16 cellular contexts compared by ENCODE assay signal in the genomic region with DNA sequence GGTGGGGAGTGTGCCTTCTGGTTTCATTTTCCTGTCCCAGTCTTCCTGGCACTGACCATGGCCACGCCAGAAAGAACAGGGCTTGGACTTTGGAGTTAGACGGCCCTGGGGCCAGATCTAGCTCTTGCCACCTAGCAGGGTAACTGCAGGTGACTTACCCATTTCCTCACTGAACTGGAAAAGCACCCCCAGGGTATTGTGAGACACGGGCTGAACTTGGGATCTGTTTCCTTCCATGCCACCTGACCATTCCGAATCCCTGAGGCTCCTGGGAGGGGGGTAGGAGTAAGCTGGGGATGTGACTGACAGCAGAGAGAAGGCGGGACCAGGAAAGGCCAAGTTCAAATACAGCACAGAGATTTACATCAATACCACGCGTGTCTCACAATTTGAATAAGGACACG. TPM values are rescaled to one million over a fixed set of nuclear protein-coding genes. Genes with fewer than 3 reads are reported as not detected.
A peak's percentile ranks its signal among the peaks of the same experiment; 100 is the strongest.
DNase-seq lines count a peak whose midpoint lies in the region; TF ChIP-seq lines count a peak whose summit lies in the region.
"Had no signal": no experiment of that assay in that cellular context is flagged by ENCODE, and none has a peak within 500 bp of the region (broad histone marks: within the 10 kb centered on the region; RNA-seq: fewer than 3 reads in every experiment).

No MANE protein-coding gene starts in this region.

- peaks cover 90% of the 10 kb centered on the region for H3K36me3 ChIP-seq in DOHH2 (ENCODE audit: control insufficient read depth, low read length)
- peaks cover 57 to 71% of the 10 kb centered on the region in 2 donors for H3K36me3 ChIP-seq in duodenal mucosa (ENCODE audit: control insufficient read depth in 1 of 2, insufficient read depth in 2 of 2, low read length in 2 of 2)
- H3K36me3 ChIP-seq in PC-9 (ENCODE audit: low read depth) = peaks cover 23% of the 10 kb centered on the region

- H3K9me3 ChIP-seq in DOHH2 (ENCODE audit: control insufficient read depth, insufficient read depth, low read length) (no peaks in the 10 kb centered on the region), duodenal mucosa (ENCODE audit: control insufficient read depth in 1 of 2, low read length in 2 of 2) (no peaks in the 10 kb centered on the region), PC-9 (ENCODE audit: insufficient read depth, low read depth) (no peaks in the 10 kb centered on the region)
- H3K9me3 ChIP-seq: suprapubic skin had no signal

- H3K4me2 ChIP-seq in DOHH2 (ENCODE audit: low read length) (no peak overlapping the region), PC-9 (no peak overlapping the region)

- intact Hi-C loops in PC-9 (cut with micrococcal nuclease; ENCODE audit: unreplicated experiment) = no loop called here

- H3K79me2 ChIP-seq in DOHH2 (ENCODE audit: control insufficient read depth, low read length) (peaks cover 12% of the 10 kb centered on the region), PC-9 (ENCODE audit: low read depth) (peaks cover 11% of the 10 kb centered on the region)

- H2AFZ ChIP-seq in PC-9 = no peak overlapping the region

- H3K27me3 ChIP-seq in DOHH2 (ENCODE audit: control insufficient read depth, low read length) (no peaks in the 10 kb centered on the region), duodenal mucosa (ENCODE audit: control insufficient read depth in 1 of 2, insufficient read depth in 2 of 2, low read length in 2 of 2) (no peaks in the 10 kb centered on the region), PC-9 (ENCODE audit: insufficient read depth, low read depth) (no peaks in the 10 kb centered on the region)
- H3K27me3 ChIP-seq: suprapubic skin had no signal

- H3K9me2 ChIP-seq in DOHH2 (replicated peaks; ENCODE audit: control insufficient read depth, low read length) = no peaks in the 10 kb centered on the region
- no peaks in the 10 kb centered on the region for H3K9me2 ChIP-seq in PC-9 (ENCODE audit: insufficient read depth)

- TF ChIP-seq CTCF in DOHH2 (IDR thresholded peaks at IDR 0.05; ENCODE audit: low read depth, low read length, poor library complexity, severe bottlenecking) (no peak), nephron (IDR thresholded peaks at IDR 0.05; ENCODE audit: unreplicated experiment in 3 of 3) (no peak), PC-9 (conservative IDR thresholded peaks at IDR 0.05) (no peak)

- H3K4me3 ChIP-seq in DOHH2 (ENCODE audit: low read length) (no peak overlapping the region), duodenal mucosa (ENCODE audit: low read depth in 1 of 2, low read length in 2 of 2) (peak overlapping the region in 1 of 2 donors; percentile 17), PC-9 (no peak overlapping the region)
- H3K4me3 ChIP-seq: lung, suprapubic skin had no signal

- peaks cover 16% of the 10 kb centered on the region; the same call in 1 of the 2 replicates for H4K20me1 ChIP-seq in DOHH2 (ENCODE audit: control insufficient read depth, insufficient read depth, low read depth, low read length)
- peaks cover 59% of the 10 kb centered on the region for H4K20me1 ChIP-seq in PC-9 (ENCODE audit: insufficient read depth)

- H3K27ac ChIP-seq in DOHH2 (ENCODE audit: low read depth, low read length) (peak overlapping the region; percentile 3; the same call in 1 of the 2 replicates), duodenal mucosa (ENCODE audit: low read depth, low read length) (peak overlapping the region; percentile 45), PC-9 (no peak overlapping the region)
- H3K27ac ChIP-seq: suprapubic skin had no signal

- H3K4me1 ChIP-seq in DOHH2 (ENCODE audit: control insufficient read depth, low read length) (peaks cover 6% of the 10 kb centered on the region), duodenal mucosa (ENCODE audit: control insufficient read depth in 1 of 2, insufficient read depth in 2 of 2, low read length in 2 of 2) (peaks cover 49 to 70% of the 10 kb centered on the region in 2 donors), PC-9 (replicated peaks; ENCODE audit: insufficient read depth) (no peaks in the 10 kb centered on the region)

- POLR2A ChIA-PET in PC-9 (lab: Charles Lee; ENCODE audit: unreplicated experiment) = interaction anchor here (0.6 to 0.7 kb wide), 2 partner anchors 11 to 64 kb away, joined by 4 to 5 read pairs; no protein-coding TSS in a partner anchor

- H3K27ac Mint-ChIP-seq in nephron = peak overlapping the region; percentile 61 to 84 (median 75)

- peaks cover 9% of the 10 kb centered on the region for H3K4me1 Mint-ChIP-seq in nephron

- DNase-seq in HT-29 (ENCODE audit: low spot score) = peak; percentile 35
- no peak for DNase-seq in activated gamma-delta T cell (lab: John Stamatoyannopoulos, UW)
- DNase-seq in PC-9 = no peak
- no peak for DNase-seq in medulla oblongata (ENCODE audit: extremely low spot score)
- DNase-seq: anterior cingulate cortex; COR-L47; effector memory CD4-positive, alpha-beta T cell; NCI-H1436 treated with DMSO at 0.1 percent for 48 hours; NCI-H774; retina; T-helper 1 cell had no signal

- peaks cover 81% of the 10 kb centered on the region for H3F3A ChIP-seq in DOHH2 (ENCODE audit: control insufficient read depth, insufficient read depth)
- peaks cover 77% of the 10 kb centered on the region for H3F3A ChIP-seq in PC-9 (ENCODE audit: insufficient read depth, low read depth)

- no peaks in the 10 kb centered on the region for H3K9me3 Mint-ChIP-seq in nephron

- H3K36me3 Mint-ChIP-seq in nephron (ENCODE audit: low read depth) = peaks cover 73% of the 10 kb centered on the region

- peak overlapping the region; percentile 25 to 33 for H3K9ac ChIP-seq in duodenal mucosa (ENCODE audit: low read depth in 1 of 2, low read length in 2 of 2)

- BruUV-seq in PC-9 (replicated peaks; lab: Mats Ljungman, UMichigan) = no TSS peak

- no peaks in the 10 kb centered on the region for H3K27me3 Mint-ChIP-seq in nephron (ENCODE audit: low read depth)

- no peak overlapping the region for H3K4me3 Mint-ChIP-seq in nephron

- CTCF ChIA-PET in PC-9 (lab: Charles Lee) = no interaction called here

RNA-seq across cellular contexts. Expression of a gene that starts 9.4 kb away (rescaled TPM):
- 212 and 225 TPM in 2 replicates for total RNA-seq in HT-29 (2014; rRNA removed; shearing (Covaris generic))
- total RNA-seq in PC-9 (2021) = 171 and 193 TPM in 2 replicates

RNA-seq across cellular contexts. Expression of a gene that starts 18.9 kb away (rescaled TPM):
- total RNA-seq in HT-29 (2014; rRNA removed; shearing (Covaris generic)) = 46.0 and 59.0 TPM in 2 replicates
- 61.3 and 73.7 TPM in 2 replicates for total RNA-seq in PC-9 (2021)

RNA-seq across cellular contexts. Expression of a gene that starts 26.6 kb away (rescaled TPM):
- not detected in 2 replicates for total RNA-seq in HT-29 (2014; rRNA removed; shearing (Covaris generic))
- not detected in 2 replicates for total RNA-seq in PC-9 (2021)
- total RNA-seq: lung had no signal
